In the genomic region with DNA sequence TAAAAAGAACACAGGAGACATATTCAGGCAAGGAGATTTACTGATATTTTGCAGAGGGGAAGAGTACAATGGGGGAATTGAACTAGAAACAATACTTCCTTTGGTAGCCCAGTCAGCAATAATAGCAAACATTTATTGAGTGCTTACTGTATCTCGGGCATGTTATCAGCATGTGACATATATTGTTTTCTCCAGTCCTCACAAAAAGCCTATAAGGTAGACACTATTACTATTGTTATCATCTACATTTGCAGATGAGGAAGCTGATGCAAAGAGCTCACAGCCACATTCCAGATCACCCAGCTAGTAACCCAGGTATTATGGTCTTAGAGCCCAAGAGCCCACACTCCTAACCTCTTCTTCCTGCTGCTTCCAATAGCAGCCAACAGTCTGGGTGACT, we compare ENCODE assay signal across 18 cellular contexts. TPM values are rescaled to one million over a fixed set of nuclear protein-coding genes. Genes with fewer than 3 reads are reported as not detected.
DNase-seq lines count a peak whose midpoint lies in the region; ATAC-seq and TF ChIP-seq lines count a peak whose summit lies in the region.
"Had no signal": no experiment of that assay in that cellular context is flagged by ENCODE, and none has a peak within 500 bp of the region (broad histone marks: within the 10 kb centered on the region; RNA-seq: fewer than 3 reads in every experiment).

No MANE protein-coding gene starts in this region.

- intact Hi-C loops in dorsolateral prefrontal cortex (cut with DNase I) = loop anchor here in 1 of 2 donors (2.0 to 5.0 kb wide), 2 partner anchors 162 to 176 kb away; no protein-coding TSS in a partner anchor

- peak overlapping the region; percentile 23 to 82 for H3K27ac ChIP-seq in SK-N-SH (ENCODE audit: low read depth in 2 of 2, low read length in 1 of 2)
- H3K27ac ChIP-seq in dorsolateral prefrontal cortex = peak overlapping the region in 30 of 59 donors; percentile 5 to 80 (median 44)
- H3K27ac ChIP-seq in mesendoderm (ENCODE audit: low read depth, low read length) = no peak overlapping the region
- no peak overlapping the region for H3K27ac ChIP-seq in suprapubic skin
- H3K27ac ChIP-seq: C4-2B, KMS-11, PC-9 had no signal

- H3K4me3 ChIP-seq in SK-N-SH (ENCODE audit: low read depth in 2 of 2, low read length in 1 of 2) (no peak overlapping the region), dorsolateral prefrontal cortex (no peak overlapping the region), mesendoderm (ENCODE audit: low read length) (no peak overlapping the region), suprapubic skin (no peak overlapping the region)
- H3K4me3 ChIP-seq: PC-9 had no signal

- DNase-seq in SK-N-SH (no peak), dorsolateral prefrontal cortex (no peak), mesendoderm (peak; percentile 45), type B pancreatic cell (ENCODE audit: extremely low spot score, unreplicated experiment) (no peak), suprapubic skin (ENCODE audit: low spot score in 2 of 2) (no peak), inferior parietal cortex (ENCODE audit: extremely low spot score) (no peak)
- DNase-seq: CD8-positive, alpha-beta memory T cell; GF-D8; NCI-H1105 treated with DMSO at 0.1 percent for 48 hours; NCI-H2029 treated with DMSO at 0.1 percent for 48 hours; NCI-H526 treated with DMSO at 0.1 percent for 48 hours; RPMI8226; SHP77 had no signal

- no peak overlapping the region for H3K4me3 Mint-ChIP-seq in type B pancreatic cell
- H3K4me3 Mint-ChIP-seq: CD8-positive, alpha-beta memory T cell had no signal

- POLR2A ChIA-PET in SK-N-SH (lab: Yijun Ruan, JAX) = interaction anchor here (3.8 kb wide), 1 partner anchor 26 kb away, joined by 12 read pairs; no protein-coding TSS in a partner anchor

- 100% methylated on average over 1 of the region's 1 CpG for WGBS in SK-N-SH (ENCODE audit: low lambda C conversion rate)
- no CpG with 5 or more reads among the region's 1 CpG for WGBS in mesendoderm (ENCODE audit: extremely low coverage, insufficient coverage, low lambda C conversion rate)
- 92% methylated on average over 1 of the region's 1 CpG for WGBS in suprapubic skin

- H3K9ac ChIP-seq in SK-N-SH = no peak overlapping the region
- H3K9ac ChIP-seq in mesendoderm (ENCODE audit: low read length) = no peak overlapping the region
- H3K9ac ChIP-seq: KMS-11 had no signal

- no peak overlapping the region for H3K56ac ChIP-seq in mesendoderm (ENCODE audit: low read length)

- H4K5ac ChIP-seq in mesendoderm (ENCODE audit: low read length) = no peak overlapping the region

- peaks cover 29% of the 10 kb centered on the region for H3F3A ChIP-seq in SK-N-SH (replicated peaks; ENCODE audit: insufficient read depth)

- H3K18ac ChIP-seq in mesendoderm (ENCODE audit: low read length) = no peak overlapping the region

- H3K4ac ChIP-seq in mesendoderm (ENCODE audit: low read depth, low read length) = no peak overlapping the region

- peak overlapping the region; percentile 11 for H3K27ac Mint-ChIP-seq in type B pancreatic cell

- H3K27me3 ChIP-seq in SK-N-SH (ENCODE audit: insufficient read depth) (no peaks in the 10 kb centered on the region), dorsolateral prefrontal cortex (no peaks in the 10 kb centered on the region), mesendoderm (ENCODE audit: insufficient read depth, low read length, poor library complexity) (no peaks in the 10 kb centered on the region), suprapubic skin (no peaks in the 10 kb centered on the region)

- peaks cover 11 to 17% of the 10 kb centered on the region in 2 experiments for H3K36me3 ChIP-seq in SK-N-SH (replicated peaks in 1 of 2; ENCODE audit: control insufficient read depth in 1 of 2, insufficient read depth in 2 of 2, low read length in 1 of 2)
- no peaks in the 10 kb centered on the region for H3K36me3 ChIP-seq in mesendoderm (ENCODE audit: control insufficient read depth, insufficient read depth, low read length)
- no peaks in the 10 kb centered on the region for H3K36me3 ChIP-seq in suprapubic skin

- H3K79me2 ChIP-seq in SK-N-SH (ENCODE audit: insufficient read depth) (peaks cover 96% of the 10 kb centered on the region), mesendoderm (ENCODE audit: control insufficient read depth, insufficient read depth, low read length) (no peaks in the 10 kb centered on the region)

- H2AFZ ChIP-seq in SK-N-SH (ENCODE audit: low read depth) = no peak overlapping the region
- H2AFZ ChIP-seq: PC-9 had no signal

- H3K27me3 Mint-ChIP-seq in type B pancreatic cell = peaks cover 3% of the 10 kb centered on the region

- H3K4me2 ChIP-seq in SK-N-SH (no peak overlapping the region), mesendoderm (ENCODE audit: low read length) (no peak overlapping the region)
- H3K4me2 ChIP-seq: KMS-11, PC-9 had no signal

- no peak overlapping the region for H4K8ac ChIP-seq in mesendoderm (ENCODE audit: low read depth, low read length)

- H3K79me1 ChIP-seq in mesendoderm (ENCODE audit: low read length) = no peaks in the 10 kb centered on the region

- no peak overlapping the region for H2BK5ac ChIP-seq in mesendoderm (ENCODE audit: low read length)

- TF ChIP-seq EP300 in SK-N-SH (IDR thresholded peaks at IDR 0.05; ENCODE audit: borderline replicate concordance in 1 of 2, low read depth in 1 of 2, low read length in 1 of 2) (no peak), suprapubic skin (IDR thresholded peaks at IDR 0.05) (no peak)

- no peaks in the 10 kb centered on the region for H3K9me3 Mint-ChIP-seq in type B pancreatic cell
- H3K9me3 Mint-ChIP-seq: CD8-positive, alpha-beta memory T cell had no signal

- peaks cover 27% of the 10 kb centered on the region for H3K4me1 Mint-ChIP-seq in type B pancreatic cell (ENCODE audit: unreplicated experiment)
- H3K4me1 Mint-ChIP-seq: CD8-positive, alpha-beta memory T cell had no signal

- H2AK5ac ChIP-seq in mesendoderm (ENCODE audit: low read length) = no peak overlapping the region

- peaks cover 91% of the 10 kb centered on the region for H4K20me1 ChIP-seq in SK-N-SH (ENCODE audit: insufficient read depth)

- peaks cover 21 to 73% of the 10 kb centered on the region in 2 experiments for H3K4me1 ChIP-seq in SK-N-SH (ENCODE audit: control insufficient read depth in 1 of 2, insufficient read depth in 2 of 2, low read depth in 1 of 2, low read length in 1 of 2)
- H3K4me1 ChIP-seq in mesendoderm (ENCODE audit: control insufficient read depth, low read depth, low read length) = peaks cover 1% of the 10 kb centered on the region
- H3K4me1 ChIP-seq in suprapubic skin = peaks cover 8% of the 10 kb centered on the region

- H3K23ac ChIP-seq in mesendoderm (ENCODE audit: low read length) = no peak overlapping the region

- H3K9me3 ChIP-seq in SK-N-SH (no peaks in the 10 kb centered on the region), suprapubic skin (no peaks in the 10 kb centered on the region)

- TF ChIP-seq RAD21 in SK-N-SH (IDR thresholded peaks at IDR 0.05; ENCODE audit: low read length) = no peak

- H3K9me2 ChIP-seq in SK-N-SH = no peaks in the 10 kb centered on the region

- TF ChIP-seq POLR2A in suprapubic skin (IDR thresholded peaks at IDR 0.05) = no peak

- CTCF ChIA-PET in SK-N-SH (lab: Yijun Ruan, JAX) = interaction anchor here (0.9 to 8.2 kb wide), 6 partner anchors 17 to 181 kb away, joined by 3 to 92 read pairs (median 6); a partner anchor contains a TSS

- H3K36me3 Mint-ChIP-seq in type B pancreatic cell = no peaks in the 10 kb centered on the region
- H3K36me3 Mint-ChIP-seq: CD8-positive, alpha-beta memory T cell had no signal

- no peak overlapping the region for H2BK15ac ChIP-seq in mesendoderm (replicated peaks; ENCODE audit: low read depth)

- no peak overlapping the region for H2BK120ac ChIP-seq in mesendoderm (ENCODE audit: low read depth, low read length)

- no peak for TF ChIP-seq CTCF in SK-N-SH (IDR thresholded peaks at IDR 0.05)
- TF ChIP-seq CTCF in dorsolateral prefrontal cortex (IDR thresholded peaks at IDR 0.05 in 54 of 56, conservative IDR thresholded peaks at IDR 0.05 in 2 of 56; ENCODE audit: low read depth in 1 of 56, partially characterized antibody in 56 of 56) = no peak
- no peak for TF ChIP-seq CTCF in type B pancreatic cell (conservative IDR thresholded peaks at IDR 0.05)
- TF ChIP-seq CTCF in suprapubic skin (IDR thresholded peaks at IDR 0.05) = no peak

- ATAC-seq in SK-N-SH treated with all-trans-retinoic acid at 6 μM for 48 hours (no peak), GM19023 (IDR thresholded peaks at IDR 0.05; ENCODE audit: unreplicated experiment) (no peak)

TF ChIP-seq in SK-N-SH, 30 proteins besides CTCF, POLR2A, EP300 and RAD21 (continues in another document):
- TF ChIP-seq TCF12 (IDR thresholded peaks at IDR 0.05) = no peak
- no peak for TF ChIP-seq FOXM1 (IDR thresholded peaks at IDR 0.05; ENCODE audit: low read depth)
- TF ChIP-seq GATA2 (CRISPR knock-in tag; IDR thresholded peaks at IDR 0.05) = no peak
- no peak for TF ChIP-seq NFIC (IDR thresholded peaks at IDR 0.05; ENCODE audit: borderline replicate concordance)

TF ChIP-seq in SK-N-SH treated with all-trans-retinoic acid at 6 μM for 48 hours, 23 proteins besides CTCF, POLR2A, EP300 and RAD21 (continues in another document):
- TF ChIP-seq, protein P1, sequence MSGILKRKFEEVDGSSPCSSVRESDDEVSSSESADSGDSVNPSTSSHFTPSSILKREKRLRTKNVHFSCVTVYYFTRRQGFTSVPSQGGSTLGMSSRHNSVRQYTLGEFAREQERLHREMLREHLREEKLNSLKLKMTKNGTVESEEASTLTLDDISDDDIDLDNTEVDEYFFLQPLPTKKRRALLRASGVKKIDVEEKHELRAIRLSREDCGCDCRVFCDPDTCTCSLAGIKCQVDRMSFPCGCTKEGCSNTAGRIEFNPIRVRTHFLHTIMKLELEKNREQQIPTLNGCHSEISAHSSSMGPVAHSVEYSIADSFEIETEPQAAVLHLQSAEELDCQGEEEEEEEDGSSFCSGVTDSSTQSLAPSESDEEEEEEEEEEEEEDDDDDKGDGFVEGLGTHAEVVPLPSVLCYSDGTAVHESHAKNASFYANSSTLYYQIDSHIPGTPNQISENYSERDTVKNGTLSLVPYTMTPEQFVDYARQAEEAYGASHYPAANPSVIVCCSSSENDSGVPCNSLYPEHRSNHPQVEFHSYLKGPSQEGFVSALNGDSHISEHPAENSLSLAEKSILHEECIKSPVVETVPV (CRISPR knock-in tag; IDR thresholded peaks at IDR 0.05) = no peak
- TF ChIP-seq ISL1 (CRISPR knock-in tag; IDR thresholded peaks at IDR 0.05) = no peak
- no peak for TF ChIP-seq RARB (CRISPR knock-in tag; IDR thresholded peaks at IDR 0.05)
- no peak for TF ChIP-seq ZNF8 (CRISPR knock-in tag; IDR thresholded peaks at IDR 0.05)
- TF ChIP-seq ZC3H10 (CRISPR knock-in tag; IDR thresholded peaks at IDR 0.05) = no peak
- no peak for TF ChIP-seq CSDC2 (CRISPR knock-in tag; IDR thresholded peaks at IDR 0.05)
- no peak for TF ChIP-seq TOX (CRISPR knock-in tag; IDR thresholded peaks at IDR 0.05; ENCODE audit: borderline replicate concordance)

RNA-seq across cellular contexts. Expression of a gene that starts 27.9 kb away (rescaled TPM):
- polyA plus RNA-seq in SK-N-SH (2012; rRNA removed) = 19.0 and 26.2 TPM in 2 replicates
- polyA plus RNA-seq in SK-N-SH (2012; cell fraction: cytosol; rRNA removed) = 12.8 and 16.1 TPM in 2 replicates
- polyA plus RNA-seq in SK-N-SH (2012; cell fraction: nucleus; rRNA removed) = 106 and 129 TPM in 2 replicates
- total RNA-seq in dorsolateral prefrontal cortex (100 to 1,000 TPM in 5 of 120 experiments, 10 to 100 TPM in 115; 43.9 to 157 (median 68.6) TPM), type B pancreatic cell (ENCODE audit: low replicate concordance) (34.3 and 54.2 TPM in 2 replicates), suprapubic skin (10 to 100 TPM in 3 of 4 donors, 1 to 10 TPM in 1; 9.1 to 34.7 (median 22.2) TPM)
- 41.5 TPM for polyA plus RNA-seq in mesendoderm (2013, experiment 1 of 2)
- polyA plus RNA-seq in mesendoderm (2013, experiment 2 of 2) = 43.4 TPM

Comparison
In these comparisons a context has a peak if more than half of its experiments do, and no peak if none do; other contexts are left out.
1. H3K27ac ChIP-seq: peak in SK-N-SH (2 of 2) and dorsolateral prefrontal cortex (30 of 59); none in mesendoderm (single experiment) and suprapubic skin (single experiment).